ENCODE assay signal across 16 cellular contexts in genomic region chr14:64700290-64700689, GRCh38. TPM values are rescaled to one million over a fixed set of nuclear protein-coding genes. Genes with fewer than 3 reads are reported as not detected.
DNase-seq lines count a peak whose midpoint lies in the region; ATAC-seq and TF ChIP-seq lines count a peak whose summit lies in the region.
"Had no signal": no experiment of that assay in that cellular context is flagged by ENCODE, and none has a peak within 500 bp of the region (broad histone marks: within the 10 kb centered on the region; RNA-seq: fewer than 3 reads in every experiment).

No MANE protein-coding gene starts in this region.

- POLR2A ChIA-PET in activated CD4-positive, alpha-beta memory T cell treated with anti-CD3 and anti-CD28 coated beads, Interleukin-2, amount 10 ng/mL, durations not matched to agents 7 days and 5 days (lab: Charles Lee), result interaction anchor here (0.5 to 6.1 kb wide), 6 partner anchors 23 to 805 kb away, joined by 3 to 75 read pairs (median 4); no protein-coding TSS in a partner anchor
- POLR2A ChIA-PET in activated CD4-positive, alpha-beta memory T cell treated with anti-CD3 and anti-CD28 coated beads for 36 hours (lab: Charles Lee), result no interaction called here

- no peak for TF ChIP-seq POLR2A in sigmoid colon (IDR thresholded peaks at IDR 0.05)

- 66 to 85% methylated on average over 2 of the region's 2 CpGs for WGBS in sigmoid colon, 2 donors

- no peaks in the 10 kb centered on the region for H3K9me3 ChIP-seq in sigmoid colon
- H3K9me3 ChIP-seq: BLaER1 treated with 17β-estradiol and CSF1 and Interleukin-3, amounts not matched to agents 10 nM and 100 nM had no signal

- intact Hi-C loops in activated CD4-positive, alpha-beta memory T cell treated with anti-CD3 and anti-CD28 coated beads for 36 hours (cut with micrococcal nuclease), result loop anchor here (5.0 to 10.0 kb wide), 2 partner anchors 158 to 585 kb away; partner anchors contain the start of gene HSPA2
- intact Hi-C loops in sigmoid colon (cut with DNase I), result no loop called here

- H3K4me1 ChIP-seq in sigmoid colon, result peaks cover 0 to 39% (median 34%) of the 10 kb centered on the region in 4 donors

- H3K4me3 ChIP-seq in coronary artery (no peak overlapping the region), sigmoid colon (no peak overlapping the region)
- H3K4me3 ChIP-seq: BLaER1 treated with 17β-estradiol and CSF1 and Interleukin-3, amounts not matched to agents 10 nM and 100 nM; GM12878; K562 had no signal

- peak overlapping the region; percentile 65 for H3K27ac Mint-ChIP-seq in activated CD4-positive, alpha-beta memory T cell treated with anti-CD3 and anti-CD28 coated beads, Interleukin-2, amount 10 ng/mL, durations not matched to agents 7 days and 5 days
- H3K27ac Mint-ChIP-seq in activated CD4-positive, alpha-beta memory T cell treated with anti-CD3 and anti-CD28 coated beads for 36 hours, result no peak overlapping the region
- H3K27ac Mint-ChIP-seq in activated naive CD8-positive, alpha-beta T cell treated with anti-CD3 and anti-CD28 coated beads, Interleukin-2, amount 50 U/mL, for 24 hours, result no peak overlapping the region
- H3K27ac Mint-ChIP-seq: CD4-positive, CD25-positive, alpha-beta regulatory T cell had no signal

- H3K36me3 Mint-ChIP-seq in activated CD4-positive, alpha-beta memory T cell treated with anti-CD3 and anti-CD28 coated beads, Interleukin-2, amount 10 ng/mL, durations not matched to agents 7 days and 5 days (ENCODE audit: low read depth), result peaks cover 3% of the 10 kb centered on the region
- no peaks in the 10 kb centered on the region for H3K36me3 Mint-ChIP-seq in activated CD4-positive, alpha-beta memory T cell treated with anti-CD3 and anti-CD28 coated beads for 36 hours
- no peaks in the 10 kb centered on the region for H3K36me3 Mint-ChIP-seq in activated naive CD8-positive, alpha-beta T cell treated with anti-CD3 and anti-CD28 coated beads, Interleukin-2, amount 50 U/mL, for 24 hours (ENCODE audit: low read depth)
- H3K36me3 Mint-ChIP-seq: CD4-positive, CD25-positive, alpha-beta regulatory T cell had no signal

- H3K27ac ChIP-seq in coronary artery (no peak overlapping the region), sigmoid colon (no peak overlapping the region)

- no peak for TF ChIP-seq EP300 in sigmoid colon (IDR thresholded peaks at IDR 0.05)

- no peak overlapping the region for H3K4me3 Mint-ChIP-seq in activated CD4-positive, alpha-beta memory T cell treated with anti-CD3 and anti-CD28 coated beads, Interleukin-2, amount 10 ng/mL, durations not matched to agents 7 days and 5 days
- no peak overlapping the region for H3K4me3 Mint-ChIP-seq in activated CD4-positive, alpha-beta memory T cell treated with anti-CD3 and anti-CD28 coated beads for 36 hours
- no peak overlapping the region for H3K4me3 Mint-ChIP-seq in activated naive CD8-positive, alpha-beta T cell treated with anti-CD3 and anti-CD28 coated beads, Interleukin-2, amount 50 U/mL, for 24 hours
- H3K4me3 Mint-ChIP-seq: CD4-positive, CD25-positive, alpha-beta regulatory T cell had no signal

- peaks cover 13% of the 10 kb centered on the region for H3K27me3 Mint-ChIP-seq in activated CD4-positive, alpha-beta memory T cell treated with anti-CD3 and anti-CD28 coated beads, Interleukin-2, amount 10 ng/mL, durations not matched to agents 7 days and 5 days
- no peaks in the 10 kb centered on the region for H3K27me3 Mint-ChIP-seq in activated CD4-positive, alpha-beta memory T cell treated with anti-CD3 and anti-CD28 coated beads for 36 hours
- H3K27me3 Mint-ChIP-seq in activated naive CD8-positive, alpha-beta T cell treated with anti-CD3 and anti-CD28 coated beads, Interleukin-2, amount 50 U/mL, for 24 hours, result peaks cover 39% of the 10 kb centered on the region

- peaks cover 79% of the 10 kb centered on the region for H3K4me1 Mint-ChIP-seq in activated CD4-positive, alpha-beta memory T cell treated with anti-CD3 and anti-CD28 coated beads, Interleukin-2, amount 10 ng/mL, durations not matched to agents 7 days and 5 days
- H3K4me1 Mint-ChIP-seq in activated CD4-positive, alpha-beta memory T cell treated with anti-CD3 and anti-CD28 coated beads for 36 hours (ENCODE audit: low read depth), result peaks cover 51% of the 10 kb centered on the region
- H3K4me1 Mint-ChIP-seq in activated naive CD8-positive, alpha-beta T cell treated with anti-CD3 and anti-CD28 coated beads, Interleukin-2, amount 50 U/mL, for 24 hours, result peaks cover 16% of the 10 kb centered on the region

- no peaks in the 10 kb centered on the region for H3K36me3 ChIP-seq in sigmoid colon
- H3K36me3 ChIP-seq: BLaER1 treated with 17β-estradiol and CSF1 and Interleukin-3, amounts not matched to agents 10 nM and 100 nM had no signal

- CTCF ChIA-PET in activated CD4-positive, alpha-beta memory T cell treated with anti-CD3 and anti-CD28 coated beads, Interleukin-2, amount 10 ng/mL, durations not matched to agents 7 days and 5 days (lab: Charles Lee), result interaction anchor here (1.1 to 1.8 kb wide), 2 partner anchors 11 to 62 kb away, joined by 3 to 4 read pairs; no protein-coding TSS in a partner anchor
- CTCF ChIA-PET in activated CD4-positive, alpha-beta memory T cell treated with anti-CD3 and anti-CD28 coated beads for 36 hours (lab: Charles Lee), result interaction anchor here (0.8 kb wide), 1 partner anchor 270 kb away, joined by 3 read pairs; no protein-coding TSS in a partner anchor

- TF ChIP-seq CTCF in coronary artery (IDR thresholded peaks at IDR 0.05) (no peak), sigmoid colon (IDR thresholded peaks at IDR 0.05) (no peak)

- no peak for DNase-seq in activated CD4-positive, alpha-beta memory T cell treated with anti-CD3 and anti-CD28 coated beads, Interleukin-2, amount 10 ng/mL, durations not matched to agents 7 days and 5 days
- DNase-seq in activated CD4-positive, alpha-beta memory T cell treated with anti-CD3 and anti-CD28 coated beads for 36 hours, result no peak
- peak; percentile 7 for DNase-seq in coronary artery (ENCODE audit: low spot score)
- DNase-seq in sigmoid colon, result peak; percentile 8
- no peak for DNase-seq in activated naive CD8-positive, alpha-beta T cell treated with anti-CD3 and anti-CD28 coated beads, Interleukin-2, amount 50 U/mL, for 24 hours
- DNase-seq in stimulated activated CD4-positive, alpha-beta T cell treated with anti-CD3 and anti-CD28 coated beads, Interleukin-2, amount 100 ng/mL, for 24 hours, result no peak
- DNase-seq: ACHN; Calu3; CD4-positive, CD25-positive, alpha-beta regulatory T cell; DMS79; GOT3; HCEC 1CT had no signal

- H3K27me3 ChIP-seq in sigmoid colon, result no peaks in the 10 kb centered on the region

- no peaks in the 10 kb centered on the region for H3K9me3 Mint-ChIP-seq in activated CD4-positive, alpha-beta memory T cell treated with anti-CD3 and anti-CD28 coated beads, Interleukin-2, amount 10 ng/mL, durations not matched to agents 7 days and 5 days
- no peaks in the 10 kb centered on the region for H3K9me3 Mint-ChIP-seq in activated CD4-positive, alpha-beta memory T cell treated with anti-CD3 and anti-CD28 coated beads for 36 hours
- H3K9me3 Mint-ChIP-seq in activated naive CD8-positive, alpha-beta T cell treated with anti-CD3 and anti-CD28 coated beads, Interleukin-2, amount 50 U/mL, for 24 hours, result no peaks in the 10 kb centered on the region

- ATAC-seq in activated naive CD8-positive, alpha-beta T cell treated with anti-CD3 and anti-CD28 coated beads, Interleukin-2, amount 50 U/mL, for 24 hours, result no peak
- no peak for ATAC-seq in HG02981 (IDR thresholded peaks at IDR 0.05; ENCODE audit: unreplicated experiment)
- ATAC-seq: GM12878, K562 had no signal

RNA-seq across cellular contexts. Expression of gene PLEKHG3, which starts 3.9 kb away (rescaled TPM):
- total RNA-seq in activated CD4-positive, alpha-beta memory T cell treated with anti-CD3 and anti-CD28 coated beads, Interleukin-2, amount 10 ng/mL, durations not matched to agents 7 days and 5 days, result 100 to 1,000 TPM; 126 to 133 TPM
- total RNA-seq in activated CD4-positive, alpha-beta memory T cell treated with anti-CD3 and anti-CD28 coated beads for 36 hours, result 10 to 100 TPM; 20.1 to 22.6 TPM
- total RNA-seq in sigmoid colon, result 10 to 100 TPM; 34.4 to 67.9 (median 52.3) TPM
- 10 to 100 TPM; 16.9 to 26.8 (median 17.4) TPM for polyA plus RNA-seq in sigmoid colon

Comparison
In these comparisons a context has a peak if more than half of its experiments do, and no peak if none do; other contexts are left out.
1. DNase-seq: peak in coronary artery (single experiment) and sigmoid colon (single experiment); none in activated CD4-positive, alpha-beta memory T cell treated with anti-CD3 and anti-CD28 coated beads, Interleukin-2, amount 10 ng/mL, durations not matched to agents 7 days and 5 days (single experiment), activated CD4-positive, alpha-beta memory T cell treated with anti-CD3 and anti-CD28 coated beads for 36 hours (single experiment), activated naive CD8-positive, alpha-beta T cell treated with anti-CD3 and anti-CD28 coated beads, Interleukin-2, amount 50 U/mL, for 24 hours (single experiment) and stimulated activated CD4-positive, alpha-beta T cell treated with anti-CD3 and anti-CD28 coated beads, Interleukin-2, amount 100 ng/mL, for 24 hours (0 of 2).